In the genomic region with DNA sequence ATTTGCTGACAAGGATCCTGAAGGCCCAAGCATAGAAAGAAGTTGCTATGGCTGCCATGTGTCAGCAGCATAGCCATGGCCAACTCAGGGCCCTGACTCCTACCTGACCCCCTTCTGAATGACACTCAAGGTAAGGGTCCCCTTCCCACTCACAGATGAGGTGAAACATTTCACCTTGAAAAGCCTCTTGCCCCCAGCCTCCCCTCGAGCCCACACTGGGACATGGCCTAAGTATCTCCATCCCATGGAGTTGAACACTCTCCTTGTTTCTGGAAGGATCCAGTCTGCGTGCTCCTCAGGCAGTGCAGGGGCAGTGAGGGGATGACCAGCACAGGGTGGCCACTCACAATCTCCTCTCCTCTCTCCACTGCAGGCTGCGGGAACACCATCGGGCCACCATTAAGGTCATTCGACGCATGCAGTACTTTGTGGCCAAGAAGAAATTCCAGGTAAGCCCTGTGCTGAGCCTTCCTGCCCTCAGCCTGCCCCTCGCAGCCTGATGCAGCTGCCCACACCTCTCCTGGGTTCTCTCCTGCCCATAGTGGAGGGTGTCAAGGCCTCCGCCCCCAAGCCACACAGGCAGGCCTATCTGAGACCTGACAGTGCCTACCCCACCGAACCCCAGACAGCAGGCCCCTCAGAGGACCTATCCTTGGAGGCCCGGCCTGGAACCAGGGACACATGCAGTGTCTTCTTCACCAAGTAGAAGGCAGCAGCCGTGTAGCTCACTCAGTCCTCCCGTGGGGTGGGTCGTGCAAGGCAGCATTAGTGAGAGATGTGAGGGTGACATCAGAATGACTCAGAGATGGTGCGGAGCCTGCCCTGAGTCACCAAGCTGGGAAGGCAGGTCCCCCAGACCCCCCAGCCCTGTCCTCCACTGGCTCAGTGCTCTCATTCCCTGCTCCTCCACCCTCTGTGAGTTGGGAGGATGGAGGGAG, we compare ENCODE assay signal across 8 cellular contexts.
DNase-seq lines count a peak whose midpoint lies in the region; ATAC-seq and TF ChIP-seq lines count a peak whose summit lies in the region.

No MANE protein-coding gene starts in this region.

- peak; percentile 85 for ATAC-seq in RWPE2 (ENCODE audit: low read depth)
- ATAC-seq in GM21381 (IDR thresholded peaks at IDR 0.05; ENCODE audit: unreplicated experiment): no peak

- no peaks in the 10 kb centered on the region for H3K36me3 Mint-ChIP-seq in osteocyte (ENCODE audit: unreplicated experiment)
- H3K36me3 Mint-ChIP-seq in T-helper 2 cell treated with Interferon-gamma antibody and Interleukin-4, amounts not matched to agents 5 μg/mL and 100 μg/mL, for 36 hours (ENCODE audit: low read depth): no peaks in the 10 kb centered on the region
- no peaks in the 10 kb centered on the region for H3K36me3 Mint-ChIP-seq in activated T-helper 2 cell treated with anti-CD3 and anti-CD28 coated beads, Interferon-gamma antibody, Interleukin-2, Interleukin-4, amounts not matched to agents 10 μg/mL and 5 μg/mL and 100 μg/mL, durations not matched to agents 14 hours and 24 hours and 36 hours (ENCODE audit: low read depth)

- no peaks in the 10 kb centered on the region for H3K27me3 ChIP-seq in RWPE2 (ENCODE audit: insufficient read depth, poor library complexity, severe bottlenecking)

- H3K27me3 Mint-ChIP-seq in osteocyte (ENCODE audit: unreplicated experiment): peaks cover 47% of the 10 kb centered on the region
- H3K27me3 Mint-ChIP-seq in T-helper 2 cell treated with Interferon-gamma antibody and Interleukin-4, amounts not matched to agents 5 μg/mL and 100 μg/mL, for 36 hours (ENCODE audit: low read depth): peaks cover 2% of the 10 kb centered on the region
- peaks cover 9% of the 10 kb centered on the region for H3K27me3 Mint-ChIP-seq in activated T-helper 2 cell treated with anti-CD3 and anti-CD28 coated beads, Interferon-gamma antibody, Interleukin-2, Interleukin-4, amounts not matched to agents 10 μg/mL and 5 μg/mL and 100 μg/mL, durations not matched to agents 14 hours and 24 hours and 36 hours (ENCODE audit: low read depth)

- no peak for TF ChIP-seq POLR2A in erythroblast (IDR thresholded peaks at IDR 0.05; ENCODE audit: low read length)

- H3K9me3 ChIP-seq in RWPE2 (ENCODE audit: severe bottlenecking): no peaks in the 10 kb centered on the region

- peaks cover 8% of the 10 kb centered on the region for H3K4me1 Mint-ChIP-seq in osteocyte (ENCODE audit: unreplicated experiment)
- H3K4me1 Mint-ChIP-seq in T-helper 2 cell treated with Interferon-gamma antibody and Interleukin-4, amounts not matched to agents 5 μg/mL and 100 μg/mL, for 36 hours (ENCODE audit: low read depth): peaks cover 2% of the 10 kb centered on the region
- peaks cover 3% of the 10 kb centered on the region for H3K4me1 Mint-ChIP-seq in activated T-helper 2 cell treated with anti-CD3 and anti-CD28 coated beads, Interferon-gamma antibody, Interleukin-2, Interleukin-4, amounts not matched to agents 10 μg/mL and 5 μg/mL and 100 μg/mL, durations not matched to agents 14 hours and 24 hours and 36 hours (ENCODE audit: low read depth)

- H3K36me3 ChIP-seq in RWPE2 (ENCODE audit: low read depth): no peaks in the 10 kb centered on the region

- peaks cover 11% of the 10 kb centered on the region for H3K9me3 Mint-ChIP-seq in osteocyte (ENCODE audit: unreplicated experiment)
- H3K9me3 Mint-ChIP-seq in T-helper 2 cell treated with Interferon-gamma antibody and Interleukin-4, amounts not matched to agents 5 μg/mL and 100 μg/mL, for 36 hours: no peaks in the 10 kb centered on the region
- peaks cover 6% of the 10 kb centered on the region for H3K9me3 Mint-ChIP-seq in activated T-helper 2 cell treated with anti-CD3 and anti-CD28 coated beads, Interferon-gamma antibody, Interleukin-2, Interleukin-4, amounts not matched to agents 10 μg/mL and 5 μg/mL and 100 μg/mL, durations not matched to agents 14 hours and 24 hours and 36 hours

- H3K27ac ChIP-seq in RWPE2 (ENCODE audit: poor library complexity, severe bottlenecking): no peak overlapping the region

- H3K4me1 ChIP-seq in RWPE2 (ENCODE audit: insufficient read depth, poor library complexity, severe bottlenecking): peaks cover 9% of the 10 kb centered on the region

- no peak overlapping the region for H3K4me3 Mint-ChIP-seq in osteocyte (ENCODE audit: unreplicated experiment)
- no peak overlapping the region for H3K4me3 Mint-ChIP-seq in T-helper 2 cell treated with Interferon-gamma antibody and Interleukin-4, amounts not matched to agents 5 μg/mL and 100 μg/mL, for 36 hours
- no peak overlapping the region for H3K4me3 Mint-ChIP-seq in activated T-helper 2 cell treated with anti-CD3 and anti-CD28 coated beads, Interferon-gamma antibody, Interleukin-2, Interleukin-4, amounts not matched to agents 10 μg/mL and 5 μg/mL and 100 μg/mL, durations not matched to agents 14 hours and 24 hours and 36 hours (ENCODE audit: low read depth)

- DNase-seq in GM03348 (ENCODE audit: low spot score) (peak; percentile 64), RWPE2 (ENCODE audit: low spot score) (peak; percentile 74), erythroblast (lab: John Stamatoyannopoulos, UW) (peak; percentile 45 to 83), osteocyte (ENCODE audit: extremely low spot score, unreplicated experiment) (peak; percentile 77), midbrain (lab: John Stamatoyannopoulos, UW) (no peak)
- DNase-seq in T-helper 2 cell treated with Interferon-gamma antibody and Interleukin-4, amounts not matched to agents 5 μg/mL and 100 μg/mL, for 36 hours (ENCODE audit: low spot score): no peak
- DNase-seq in activated T-helper 2 cell treated with anti-CD3 and anti-CD28 coated beads, Interferon-gamma antibody, Interleukin-2, Interleukin-4, amounts not matched to agents 10 μg/mL and 5 μg/mL and 100 μg/mL, durations not matched to agents 14 hours and 24 hours and 36 hours (ENCODE audit: low spot score): no peak

- no peak overlapping the region for H3K4me3 ChIP-seq in RWPE2 (ENCODE audit: severe bottlenecking)

- no peak overlapping the region for H3K27ac Mint-ChIP-seq in osteocyte (ENCODE audit: unreplicated experiment)
- H3K27ac Mint-ChIP-seq in T-helper 2 cell treated with Interferon-gamma antibody and Interleukin-4, amounts not matched to agents 5 μg/mL and 100 μg/mL, for 36 hours: no peak overlapping the region
- H3K27ac Mint-ChIP-seq in activated T-helper 2 cell treated with anti-CD3 and anti-CD28 coated beads, Interferon-gamma antibody, Interleukin-2, Interleukin-4, amounts not matched to agents 10 μg/mL and 5 μg/mL and 100 μg/mL, durations not matched to agents 14 hours and 24 hours and 36 hours: no peak overlapping the region

- intact Hi-C loops in activated T-helper 2 cell treated with anti-CD3 and anti-CD28 coated beads, Interferon-gamma antibody, Interleukin-2, Interleukin-4, amounts not matched to agents 10 μg/mL and 5 μg/mL and 100 μg/mL, durations not matched to agents 14 hours and 24 hours and 36 hours (cut with micrococcal nuclease): no loop called here

- TF ChIP-seq CTCF in RWPE2 (IDR thresholded peaks at IDR 0.05; ENCODE audit: poor library complexity, severe bottlenecking) (no peak), osteocyte (IDR thresholded peaks at IDR 0.05) (no peak)

Comparison
In these comparisons a context has a peak if more than half of its experiments do, and no peak if none do; other contexts are left out.
1. DNase-seq: peak in GM03348 (single experiment), RWPE2 (single experiment), erythroblast (2 of 2) and osteocyte (single experiment); none in midbrain (single experiment), T-helper 2 cell treated with Interferon-gamma antibody and Interleukin-4, amounts not matched to agents 5 μg/mL and 100 μg/mL, for 36 hours (single experiment) and activated T-helper 2 cell treated with anti-CD3 and anti-CD28 coated beads, Interferon-gamma antibody, Interleukin-2, Interleukin-4, amounts not matched to agents 10 μg/mL and 5 μg/mL and 100 μg/mL, durations not matched to agents 14 hours and 24 hours and 36 hours (single experiment).